In genomic region chr6:82298012-82298411, GRCh38 we compare ENCODE assay signal across 19 cellular contexts. TPM values are rescaled to one million over a fixed set of nuclear protein-coding genes. Genes with fewer than 3 reads are reported as not detected.
DNase-seq lines count a peak whose midpoint lies in the region; ATAC-seq and TF ChIP-seq lines count a peak whose summit lies in the region.
"Had no signal": no experiment of that assay in that cellular context is flagged by ENCODE, and none has a peak within 500 bp of the region (broad histone marks: within the 10 kb centered on the region; RNA-seq: fewer than 3 reads in every experiment).

No MANE protein-coding gene starts in this region.

- no peak overlapping the region for H3K27ac ChIP-seq in AG04450 (ENCODE audit: low read depth, low read length)
- H3K27ac ChIP-seq: coronary artery, esophagus squamous epithelium, KMS-11, skin epidermis, tibial artery had no signal

- ATAC-seq in GM19328 (IDR thresholded peaks at IDR 0.05; ENCODE audit: unreplicated experiment) (no peak), GM21528 (IDR thresholded peaks at IDR 0.05; ENCODE audit: low FRiP score, unreplicated experiment) (no peak)
- ATAC-seq: activated T-helper 17 cell treated with anti-CD3 and anti-CD28 coated beads, Interleukin-2, amount 50 U/mL, for 72 hours; stimulated activated effector memory CD8-positive, alpha-beta T cell treated with anti-CD3 and anti-CD28 coated beads, Interleukin-12 subunit alpha, Interleukin-12 subunit beta, amount 100 ng/mL, for 72 hours had no signal

- no peak overlapping the region for H3K4me3 ChIP-seq in AG04450 (ENCODE audit: low read depth, low read length)
- peak overlapping the region; percentile 20 for H3K4me3 ChIP-seq in WI38 (ENCODE audit: low read depth, low read length)
- no peak overlapping the region for H3K4me3 ChIP-seq in foreskin fibroblast (ENCODE audit: low read depth in 1 of 2, low read length in 2 of 2)
- H3K4me3 ChIP-seq: coronary artery, esophagus squamous epithelium, HAP-1, skin epidermis, tibial artery had no signal

- DNase-seq in AG04450 (ENCODE audit: low read depth, low spot score): peak; percentile 1
- DNase-seq in HT1080 (ENCODE audit: low read depth): peak; percentile 90
- peak; percentile 18 to 42 for DNase-seq in foreskin fibroblast
- DNase-seq in GM19240 (ENCODE audit: insufficient read length, low spot score): no peak
- DNase-seq in KBM-7: no peak
- DNase-seq: CD4-positive, alpha-beta T cell; esophagus squamous epithelium; NCI-H1436 treated with DMSO at 0.1 percent for 48 hours; posterior cingulate gyrus; tibial artery had no signal

- POLR2A ChIA-PET in AG04450 (lab: Yijun Ruan, JAX): no interaction called here

- in situ Hi-C loops in KBM-7 (cut with MboI; ENCODE audit: low pct_unique_long_range_greater_than_20kb, low sequenced_read_pairs): no loop called here

- TF ChIP-seq CTCF in AG04450 (IDR thresholded peaks at IDR 0.05; ENCODE audit: low read depth, low read length) (no peak), WI38 (IDR thresholded peaks at IDR 0.05; ENCODE audit: low read depth, low read length) (no peak), foreskin fibroblast (IDR thresholded peaks at IDR 0.05; ENCODE audit: low read depth, low read length) (no peak)

- no peaks in the 10 kb centered on the region; the same call in 1 of the 2 replicates for H3K9me3 ChIP-seq in AG04450 (ENCODE audit: control insufficient read depth, insufficient read depth, low read length)
- H3K9me3 ChIP-seq: HAP-1 had no signal

- CTCF ChIA-PET in AG04450 (lab: Charles Lee): no interaction called here

- H3K27me3 ChIP-seq in AG04450 (ENCODE audit: control insufficient read depth, insufficient read depth, low read length): no peaks in the 10 kb centered on the region
- H3K27me3 ChIP-seq: esophagus squamous epithelium, tibial artery had no signal

RNA-seq across cellular contexts. Expression of gene IBTK, which starts 50.5 kb away (rescaled TPM):
- polyA plus RNA-seq in AG04450 (2011; rRNA removed): 26.5 and 39.8 TPM in 2 replicates
- 32.4 and 57.9 TPM in 2 replicates for polyA minus RNA-seq in AG04450 (2011; rRNA and poly(A)+ RNA removed)
- total RNA-seq in HT1080 (2014; rRNA removed; shearing (Covaris generic)): 19.5 and 22.5 TPM in 2 replicates
- 18.0 and 23.3 TPM in 2 replicates for polyA plus RNA-seq in HT1080 (2015; cell fraction: cytosol; rRNA removed)
- polyA plus RNA-seq in HT1080 (2015; cell fraction: nucleus; rRNA removed): 29.6 and 33.6 TPM in 2 replicates

Comparison
In these comparisons a context has a peak if more than half of its experiments do, and no peak if none do; other contexts are left out.
1. DNase-seq: peak in AG04450 (single experiment), HT1080 (single experiment) and foreskin fibroblast (2 of 2); none in GM19240 (single experiment) and KBM-7 (single experiment).